18 cellular contexts compared by ENCODE assay signal in genomic region chr2:212311807-212312404, GRCh38.
DNase-seq lines count a peak whose midpoint lies in the region; ATAC-seq and TF ChIP-seq lines count a peak whose summit lies in the region.
"Had no signal": no experiment of that assay in that cellular context is flagged by ENCODE, and none has a peak within 500 bp of the region (broad histone marks: within the 10 kb centered on the region; RNA-seq: fewer than 3 reads in every experiment).

No MANE protein-coding gene starts in this region.

- no peaks in the 10 kb centered on the region for H3K9me2 ChIP-seq in SK-N-SH

- H3K79me2 ChIP-seq in OCI-LY3 (ENCODE audit: low read length): no peaks in the 10 kb centered on the region
- no peaks in the 10 kb centered on the region for H3K79me2 ChIP-seq in SK-N-SH (ENCODE audit: insufficient read depth)

- TF ChIP-seq CTCF in OCI-LY3 (IDR thresholded peaks at IDR 0.05; ENCODE audit: low read depth, low read length) (no peak), SK-N-SH (IDR thresholded peaks at IDR 0.05) (no peak)

- POLR2A ChIA-PET in SK-N-SH (lab: Yijun Ruan, JAX): no interaction called here

- H2AFZ ChIP-seq in OCI-LY3 (ENCODE audit: low read depth, low read length) (peak overlapping the region; percentile 16; the same call in 1 of the 2 replicates), SK-N-SH (ENCODE audit: low read depth) (no peak overlapping the region)
- H2AFZ ChIP-seq: GM23248 had no signal

- no peak overlapping the region for H3K4me3 ChIP-seq in OCI-LY3 (ENCODE audit: low read length)
- no peak overlapping the region for H3K4me3 ChIP-seq in SK-N-SH (ENCODE audit: low read depth in 2 of 2, low read length in 1 of 2)
- H3K4me3 ChIP-seq: BLaER1 treated with 17β-estradiol and CSF1 and Interleukin-3, amounts not matched to agents 10 nM and 100 nM; GM23248; HAP-1 had no signal

- WGBS in SK-N-SH (ENCODE audit: low lambda C conversion rate): 33% methylated on average over 3 of the region's 3 CpGs

- H3K9me3 ChIP-seq in OCI-LY3 (ENCODE audit: insufficient read depth, low read length) (no peaks in the 10 kb centered on the region), SK-N-SH (no peaks in the 10 kb centered on the region)
- H3K9me3 ChIP-seq: HAP-1 had no signal

- no peaks in the 10 kb centered on the region for H3F3A ChIP-seq in SK-N-SH (replicated peaks; ENCODE audit: insufficient read depth)

- DNase-seq in SK-N-SH: peak; percentile 1
- DNase-seq in foreskin melanocyte: peak; percentile 11
- no peak for DNase-seq in activated naive CD4-positive, alpha-beta T cell treated with Interleukin-2 at 50 U/mL for 16 hours
- no peak for DNase-seq in DMS153 (lab: John Stamatoyannopoulos, UW)
- DNase-seq in NCI-H128 (lab: John Stamatoyannopoulos, UW; ENCODE audit: unreplicated experiment): no peak
- DNase-seq in NCI-H345 treated with DMSO at 0.1 percent for 48 hours (lab: John Stamatoyannopoulos, UW; ENCODE audit: unreplicated experiment): no peak
- DNase-seq: 8988T; Calu3; CD8-positive, alpha-beta T cell; DMS79; GDM1; GM23248; KBM-7 had no signal

- TF ChIP-seq EP300 in SK-N-SH (IDR thresholded peaks at IDR 0.05; ENCODE audit: borderline replicate concordance in 1 of 2, low read depth in 1 of 2, low read length in 1 of 2): 0 out of 4 replicates have a peak, but pooled peaks of 1 of the 2 experiments have one; percentile 27

- no peak overlapping the region for H3K9ac ChIP-seq in OCI-LY3 (ENCODE audit: low read length)
- H3K9ac ChIP-seq in SK-N-SH: no peak overlapping the region
- H3K9ac ChIP-seq: BLaER1 treated with 17β-estradiol and CSF1 and Interleukin-3, amounts not matched to agents 10 nM and 100 nM; GM23248 had no signal

- H3K4me2 ChIP-seq in OCI-LY3 (ENCODE audit: low read length): peak overlapping the region; percentile 5; the same call in 1 of the 2 replicates
- no peak overlapping the region for H3K4me2 ChIP-seq in SK-N-SH
- H3K4me2 ChIP-seq: BLaER1 treated with 17β-estradiol and CSF1 and Interleukin-3, amounts not matched to agents 10 nM and 100 nM had no signal

- ATAC-seq in GM18868 (IDR thresholded peaks at IDR 0.05; ENCODE audit: unreplicated experiment): peak; percentile 59
- ATAC-seq: CD8-positive, alpha-beta T cell; HepG2 had no signal

- H3K27ac ChIP-seq in OCI-LY3 (ENCODE audit: low read length) (no peak overlapping the region), SK-N-SH (ENCODE audit: low read depth in 2 of 2, low read length in 1 of 2) (peak overlapping the region in 1 of 2 experiments; percentile 50; a peak in 2 of 4 replicates)
- H3K27ac ChIP-seq: BLaER1 treated with 17β-estradiol and CSF1 and Interleukin-3, amounts not matched to agents 10 nM and 100 nM; GM23248 had no signal

- H3K36me3 ChIP-seq in OCI-LY3 (replicated peaks; ENCODE audit: low read depth, low read length) (no peaks in the 10 kb centered on the region), SK-N-SH (replicated peaks in 1 of 2; ENCODE audit: control insufficient read depth in 1 of 2, insufficient read depth in 2 of 2, low read length in 1 of 2) (no peaks in the 10 kb centered on the region)
- H3K36me3 ChIP-seq: BLaER1 treated with 17β-estradiol and CSF1 and Interleukin-3, amounts not matched to agents 10 nM and 100 nM; HAP-1 had no signal

- CTCF ChIA-PET in SK-N-SH (lab: Yijun Ruan, JAX): no interaction called here

- no peak for TF ChIP-seq RAD21 in SK-N-SH (IDR thresholded peaks at IDR 0.05; ENCODE audit: low read length)

- H3K4me1 ChIP-seq in OCI-LY3 (ENCODE audit: low read length): peaks cover 6% of the 10 kb centered on the region
- H3K4me1 ChIP-seq in SK-N-SH (ENCODE audit: control insufficient read depth in 1 of 2, insufficient read depth in 2 of 2, low read depth in 1 of 2, low read length in 1 of 2): no peaks in the 10 kb centered on the region; a peak in 3 of 4 replicates

- no peaks in the 10 kb centered on the region for H4K20me1 ChIP-seq in OCI-LY3 (ENCODE audit: insufficient read depth, low read length)
- H4K20me1 ChIP-seq in SK-N-SH (ENCODE audit: insufficient read depth): no peaks in the 10 kb centered on the region
- H4K20me1 ChIP-seq: BLaER1 treated with 17β-estradiol and CSF1 and Interleukin-3, amounts not matched to agents 10 nM and 100 nM had no signal

- H3K27me3 ChIP-seq in OCI-LY3 (ENCODE audit: low read depth, low read length): no peaks in the 10 kb centered on the region
- H3K27me3 ChIP-seq in SK-N-SH (ENCODE audit: insufficient read depth): no peaks in the 10 kb centered on the region
- H3K27me3 ChIP-seq: BLaER1 treated with 17β-estradiol and CSF1 and Interleukin-3, amounts not matched to agents 10 nM and 100 nM had no signal

TF ChIP-seq in SK-N-SH, 30 proteins besides CTCF, POLR2A, EP300 and RAD21:
- TF ChIP-seq ZBTB33 (IDR thresholded peaks at IDR 0.05; ENCODE audit: borderline replicate concordance, low read depth) (no peak), TEAD4 (IDR thresholded peaks at IDR 0.05; ENCODE audit: borderline replicate concordance, insufficient read depth) (no peak), GATA2 (CRISPR knock-in tag; IDR thresholded peaks at IDR 0.05) (peak; percentile 29; the same call in 1 of the 2 replicates)

Comparison
In these comparisons a context has a peak if more than half of its experiments do, and no peak if none do; other contexts are left out.
1. DNase-seq: peak in SK-N-SH (single experiment) and foreskin melanocyte (single experiment); none in activated naive CD4-positive, alpha-beta T cell treated with Interleukin-2 at 50 U/mL for 16 hours (single experiment), DMS153 (single experiment), NCI-H128 (single experiment) and NCI-H345 treated with DMSO at 0.1 percent for 48 hours (single experiment).